1 cellular context compared by ENCODE assay signal in genomic region chr3:44729384-44729910, GRCh38.
TF ChIP-seq lines count a peak whose summit lies in the region.

Gene ZNF501 (plus strand): TSS chr3:44729635. CDS start chr3:44734422, 4,787 bp downstream.

TF ChIP-seq in K562, 482 proteins besides CTCF, POLR2A, EP300 and RAD21 (continued from another document and continues in another):
- TF ChIP-seq ZBTB2 (IDR thresholded peaks at IDR 0.05) (no peak), MYC (IDR thresholded peaks at IDR 0.05; ENCODE audit: low read depth, low read length) (peak; percentile 89), MYC (CRISPR knock-in tag; IDR thresholded peaks at IDR 0.05; ENCODE audit: borderline replicate concordance, low read depth) (no peak), RBM17 (IDR thresholded peaks at IDR 0.05; ENCODE audit: borderline replicate concordance, low read depth, low read length) (no peak), ELF1 (tag; IDR thresholded peaks at IDR 0.05) (peak; percentile 72), THAP7 (CRISPR knock-in tag; IDR thresholded peaks at IDR 0.05) (no peak), HNRNPL (IDR thresholded peaks at IDR 0.05; ENCODE audit: low read depth, low read length) (no peak), FOXK1 (CRISPR knock-in tag; IDR thresholded peaks at IDR 0.05; ENCODE audit: borderline replicate concordance) (no peak), E2F8 (IDR thresholded peaks at IDR 0.05; ENCODE audit: low read depth, partially characterized antibody) (peak; percentile 76), MTA2 (IDR thresholded peaks at IDR 0.05; ENCODE audit: low read depth) (no peak), MXD1 (CRISPR knock-in tag; IDR thresholded peaks at IDR 0.05; ENCODE audit: borderline replicate concordance, poor library complexity, severe bottlenecking) (no peak), ZZZ3 (IDR thresholded peaks at IDR 0.05) (no peak), ZNF253 (CRISPR knock-in tag; conservative IDR thresholded peaks at IDR 0.05) (no peak), CTBP1 (IDR thresholded peaks at IDR 0.05; ENCODE audit: borderline replicate concordance) (peak; percentile 83; the same call in 1 of the 2 replicates), TAL1 (IDR thresholded peaks at IDR 0.05) (no peak), ELF2 (CRISPR knock-in tag; IDR thresholded peaks at IDR 0.05) (peak; percentile 68), MAFK (IDR thresholded peaks at IDR 0.05; ENCODE audit: low read length) (peak; percentile 40; the same call in 1 of the 2 replicates), NFRKB (IDR thresholded peaks at IDR 0.05; ENCODE audit: low read depth) (peak; percentile 66; the same call in 1 of the 2 replicates), ZBTB17 (CRISPR knock-in tag; IDR thresholded peaks at IDR 0.05) (peak; percentile 47; the same call in 1 of the 2 replicates), THAP12 (CRISPR knock-in tag; IDR thresholded peaks at IDR 0.05) (peak; percentile 99), NFE2L1 (tag; IDR thresholded peaks at IDR 0.05; ENCODE audit: borderline replicate concordance, low read depth) (no peak), PTRF (tag; IDR thresholded peaks at IDR 0.05) (no peak), ZFP1 (CRISPR knock-in tag; IDR thresholded peaks at IDR 0.05) (no peak), BRD9 (IDR thresholded peaks at IDR 0.05; ENCODE audit: low read depth, partially characterized antibody) (no peak), TAF15 (IDR thresholded peaks at IDR 0.05; ENCODE audit: low read depth, low read length) (no peak), GTF2E2 (tag; IDR thresholded peaks at IDR 0.05) (no peak), POLR2B (IDR thresholded peaks at IDR 0.05; ENCODE audit: low read depth, partially characterized antibody) (peak; percentile 65), TCF7 (IDR thresholded peaks at IDR 0.05; ENCODE audit: borderline replicate concordance) (no peak), ZNF311 (CRISPR knock-in tag; IDR thresholded peaks at IDR 0.05) (no peak), FOXO4 (CRISPR knock-in tag; IDR thresholded peaks at IDR 0.05) (no peak), ZNF197 (CRISPR knock-in tag; IDR thresholded peaks at IDR 0.05; ENCODE audit: low read depth) (no peak), ZNF830 (CRISPR knock-in tag; IDR thresholded peaks at IDR 0.05) (no peak), DIDO1 (tag; IDR thresholded peaks at IDR 0.05; ENCODE audit: low read depth) (peak; percentile 93), KAT2B (IDR thresholded peaks at IDR 0.05; ENCODE audit: low read depth, low read length) (no peak), KLF13 (tag; IDR thresholded peaks at IDR 0.05; ENCODE audit: borderline replicate concordance, low read depth) (peak; percentile 68; the same call in 1 of the 2 replicates)
- TF ChIP-seq, protein P1, sequence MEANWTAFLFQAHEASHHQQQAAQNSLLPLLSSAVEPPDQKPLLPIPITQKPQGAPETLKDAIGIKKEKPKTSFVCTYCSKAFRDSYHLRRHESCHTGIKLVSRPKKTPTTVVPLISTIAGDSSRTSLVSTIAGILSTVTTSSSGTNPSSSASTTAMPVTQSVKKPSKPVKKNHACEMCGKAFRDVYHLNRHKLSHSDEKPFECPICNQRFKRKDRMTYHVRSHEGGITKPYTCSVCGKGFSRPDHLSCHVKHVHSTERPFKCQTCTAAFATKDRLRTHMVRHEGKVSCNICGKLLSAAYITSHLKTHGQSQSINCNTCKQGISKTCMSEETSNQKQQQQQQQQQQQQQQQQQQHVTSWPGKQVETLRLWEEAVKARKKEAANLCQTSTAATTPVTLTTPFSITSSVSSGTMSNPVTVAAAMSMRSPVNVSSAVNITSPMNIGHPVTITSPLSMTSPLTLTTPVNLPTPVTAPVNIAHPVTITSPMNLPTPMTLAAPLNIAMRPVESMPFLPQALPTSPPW (CRISPR knock-in tag; IDR thresholded peaks at IDR 0.05), result peak; percentile 28; the same call in 1 of the 2 replicates
- TF ChIP-seq, protein P2, sequence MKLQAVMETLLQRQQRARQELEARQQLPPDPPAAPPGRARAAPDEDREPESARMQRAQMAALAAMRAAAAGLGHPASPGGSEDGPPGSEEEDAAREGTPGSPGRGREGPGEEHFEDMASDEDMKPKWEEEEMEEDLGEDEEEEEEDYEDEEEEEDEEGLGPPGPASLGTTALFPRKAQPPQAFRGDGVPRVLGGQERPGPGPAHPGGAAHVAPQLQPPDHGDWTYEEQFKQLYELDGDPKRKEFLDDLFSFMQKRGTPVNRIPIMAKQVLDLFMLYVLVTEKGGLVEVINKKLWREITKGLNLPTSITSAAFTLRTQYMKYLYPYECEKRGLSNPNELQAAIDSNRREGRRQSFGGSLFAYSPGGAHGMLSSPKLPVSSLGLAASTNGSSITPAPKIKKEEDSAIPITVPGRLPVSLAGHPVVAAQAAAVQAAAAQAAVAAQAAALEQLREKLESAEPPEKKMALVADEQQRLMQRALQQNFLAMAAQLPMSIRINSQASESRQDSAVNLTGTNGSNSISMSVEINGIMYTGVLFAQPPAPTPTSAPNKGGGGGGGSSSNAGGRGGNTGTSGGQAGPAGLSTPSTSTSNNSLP (IDR thresholded peaks at IDR 0.05; ENCODE audit: borderline replicate concordance, low read depth, low read length), result no peak
- TF ChIP-seq, protein P3, sequence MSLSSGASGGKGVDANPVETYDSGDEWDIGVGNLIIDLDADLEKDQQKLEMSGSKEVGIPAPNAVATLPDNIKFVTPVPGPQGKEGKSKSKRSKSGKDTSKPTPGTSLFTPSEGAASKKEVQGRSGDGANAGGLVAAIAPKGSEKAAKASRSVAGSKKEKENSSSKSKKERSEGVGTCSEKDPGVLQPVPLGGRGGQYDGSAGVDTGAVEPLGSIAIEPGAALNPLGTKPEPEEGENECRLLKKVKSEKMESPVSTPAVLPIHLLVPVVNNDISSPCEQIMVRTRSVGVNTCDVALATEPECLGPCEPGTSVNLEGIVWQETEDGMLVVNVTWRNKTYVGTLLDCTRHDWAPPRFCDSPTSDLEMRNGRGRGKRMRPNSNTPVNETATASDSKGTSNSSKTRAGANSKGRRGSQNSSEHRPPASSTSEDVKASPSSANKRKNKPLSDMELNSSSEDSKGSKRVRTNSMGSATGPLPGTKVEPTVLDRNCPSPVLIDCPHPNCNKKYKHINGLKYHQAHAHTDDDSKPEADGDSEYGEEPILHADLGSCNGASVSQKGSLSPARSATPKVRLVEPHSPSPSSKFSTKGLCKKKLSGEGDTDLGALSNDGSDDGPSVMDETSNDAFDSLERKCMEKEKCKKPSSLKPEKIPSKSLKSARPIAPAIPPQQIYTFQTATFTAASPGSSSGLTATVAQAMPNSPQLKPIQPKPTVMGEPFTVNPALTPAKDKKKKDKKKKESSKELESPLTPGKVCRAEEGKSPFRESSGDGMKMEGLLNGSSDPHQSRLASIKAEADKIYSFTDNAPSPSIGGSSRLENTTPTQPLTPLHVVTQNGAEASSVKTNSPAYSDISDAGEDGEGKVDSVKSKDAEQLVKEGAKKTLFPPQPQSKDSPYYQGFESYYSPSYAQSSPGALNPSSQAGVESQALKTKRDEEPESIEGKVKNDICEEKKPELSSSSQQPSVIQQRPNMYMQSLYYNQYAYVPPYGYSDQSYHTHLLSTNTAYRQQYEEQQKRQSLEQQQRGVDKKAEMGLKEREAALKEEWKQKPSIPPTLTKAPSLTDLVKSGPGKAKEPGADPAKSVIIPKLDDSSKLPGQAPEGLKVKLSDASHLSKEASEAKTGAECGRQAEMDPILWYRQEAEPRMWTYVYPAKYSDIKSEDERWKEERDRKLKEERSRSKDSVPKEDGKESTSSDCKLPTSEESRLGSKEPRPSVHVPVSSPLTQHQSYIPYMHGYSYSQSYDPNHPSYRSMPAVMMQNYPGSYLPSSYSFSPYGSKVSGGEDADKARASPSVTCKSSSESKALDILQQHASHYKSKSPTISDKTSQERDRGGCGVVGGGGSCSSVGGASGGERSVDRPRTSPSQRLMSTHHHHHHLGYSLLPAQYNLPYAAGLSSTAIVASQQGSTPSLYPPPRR (CRISPR knock-in tag; IDR thresholded peaks at IDR 0.05; ENCODE audit: borderline replicate concordance), result no peak
